1 cellular context compared by ENCODE assay signal in genomic region chr12:126935435-126935834, GRCh38.
TF ChIP-seq lines count a peak whose summit lies in the region.

No MANE protein-coding gene starts in this region.

TF ChIP-seq in HepG2, 621 proteins besides CTCF, POLR2A, EP300 and RAD21 (continued from another document):
- no peak for TF ChIP-seq ZNF281 (CRISPR knock-in tag; IDR thresholded peaks at IDR 0.05; ENCODE audit: borderline replicate concordance)
- TF ChIP-seq PRMT3 (CRISPR knock-in tag; IDR thresholded peaks at IDR 0.05; ENCODE audit: borderline replicate concordance, low read depth): no peak
- no peak for TF ChIP-seq THAP9 (CRISPR knock-in tag; IDR thresholded peaks at IDR 0.05; ENCODE audit: borderline replicate concordance)
- TF ChIP-seq TBP (CRISPR knock-in tag; IDR thresholded peaks at IDR 0.05): no peak
- no peak for TF ChIP-seq PRDM15 (CRISPR knock-in tag; IDR thresholded peaks at IDR 0.05)
- no peak for TF ChIP-seq ZNF597 (CRISPR knock-in tag; IDR thresholded peaks at IDR 0.05)
- no peak for TF ChIP-seq AHDC1 (CRISPR knock-in tag; IDR thresholded peaks at IDR 0.05; ENCODE audit: borderline replicate concordance)
- no peak for TF ChIP-seq EEA1 (CRISPR knock-in tag; IDR thresholded peaks at IDR 0.05; ENCODE audit: borderline replicate concordance)
- TF ChIP-seq HDAC1 (CRISPR knock-in tag; IDR thresholded peaks at IDR 0.05): no peak
- no peak for TF ChIP-seq ZNF274 (CRISPR knock-in tag; IDR thresholded peaks at IDR 0.05)
- TF ChIP-seq TRIM22 (IDR thresholded peaks at IDR 0.05): no peak
